Comparison of ENCODE assay signal across 11 cellular contexts in the genomic region with DNA sequence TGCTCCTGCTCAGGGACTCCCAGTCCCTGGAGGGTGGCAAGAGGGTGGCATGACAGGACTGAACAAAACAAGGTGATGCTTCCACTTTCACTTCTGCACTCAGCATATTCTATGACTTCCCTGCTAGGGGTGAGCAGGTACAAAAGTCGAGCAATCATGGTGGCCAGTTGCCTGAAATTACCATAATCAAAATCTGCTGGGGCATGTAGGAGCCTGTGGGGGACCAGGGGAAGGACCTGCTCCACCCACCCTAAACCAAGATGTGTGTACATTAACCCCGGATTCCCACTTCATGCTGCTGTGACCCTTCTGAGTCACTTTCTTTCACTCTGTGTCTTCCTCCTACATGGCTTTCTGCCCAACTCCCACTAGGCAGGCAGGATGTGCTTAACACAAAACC.
A peak's percentile ranks its signal among the peaks of the same experiment; 100 is the strongest.
DNase-seq lines count a peak whose midpoint lies in the region; ATAC-seq and FAIRE-seq lines count a peak whose summit lies in the region.
"Had no signal": no experiment of that assay in that cellular context is flagged by ENCODE, and none has a peak within 500 bp of the region (broad histone marks: within the 10 kb centered on the region; RNA-seq: fewer than 3 reads in every experiment).

No MANE protein-coding gene starts in this region.

- H3K4me3 Mint-ChIP-seq in activated naive CD4-positive, alpha-beta T cell treated with anti-CD3 and anti-CD28 coated beads, Interleukin-2, amount 10 ng/mL, durations not matched to agents 7 days and 5 days: no peak overlapping the region

- no peak overlapping the region for H3K4me3 ChIP-seq in small intestine (ENCODE audit: low read depth in 1 of 2, low read length in 2 of 2)
- H3K4me3 ChIP-seq: psoas muscle had no signal

- no peaks in the 10 kb centered on the region for H3K36me3 ChIP-seq in small intestine (ENCODE audit: control insufficient read depth in 2 of 2, insufficient read depth in 2 of 2, low read length in 2 of 2)

- ATAC-seq in HG03135 (IDR thresholded peaks at IDR 0.05; ENCODE audit: unreplicated experiment): peak; percentile 83
- ATAC-seq: psoas muscle had no signal

- H3K27me3 ChIP-seq in small intestine (ENCODE audit: control insufficient read depth in 2 of 2, insufficient read depth in 2 of 2, low read length in 2 of 2): no peaks in the 10 kb centered on the region

- no peaks in the 10 kb centered on the region for H3K4me1 ChIP-seq in small intestine (ENCODE audit: control insufficient read depth in 2 of 2, insufficient read depth in 1 of 2, low read depth in 1 of 2, low read length in 1 of 2)
- H3K4me1 ChIP-seq: psoas muscle had no signal

- peaks cover 8% of the 10 kb centered on the region for H3K27me3 Mint-ChIP-seq in activated naive CD4-positive, alpha-beta T cell treated with anti-CD3 and anti-CD28 coated beads, Interleukin-2, amount 10 ng/mL, durations not matched to agents 7 days and 5 days

- peak overlapping the region; percentile 46 for H3K27ac Mint-ChIP-seq in activated naive CD4-positive, alpha-beta T cell treated with anti-CD3 and anti-CD28 coated beads, Interleukin-2, amount 10 ng/mL, durations not matched to agents 7 days and 5 days

- H3K9me3 ChIP-seq in small intestine (ENCODE audit: control insufficient read depth, low read depth): no peaks in the 10 kb centered on the region
- H3K9me3 ChIP-seq: psoas muscle had no signal

- WGBS in small intestine, 3 donors: 24 to 57% (median 33%) methylated on average over 2 of the region's 2 CpGs

- no peaks in the 10 kb centered on the region for H3K9me3 Mint-ChIP-seq in activated naive CD4-positive, alpha-beta T cell treated with anti-CD3 and anti-CD28 coated beads, Interleukin-2, amount 10 ng/mL, durations not matched to agents 7 days and 5 days

- peak; percentile 15 for DNase-seq in stimulated activated naive CD4-positive, alpha-beta T cell treated with Interleukin-2 at 50 U/mL for 16 hours (lab: John Stamatoyannopoulos, UW)
- DNase-seq in stimulated activated naive CD4-positive, alpha-beta T cell (lab: John Stamatoyannopoulos, UW): no peak
- DNase-seq in activated naive CD4-positive, alpha-beta T cell treated with anti-CD3 and anti-CD28 coated beads, Interleukin-2, amount 10 ng/mL, durations not matched to agents 7 days and 5 days: peak; percentile 28
- DNase-seq in D341Med (ENCODE audit: low spot score) (no peak), NCI-H524 (lab: John Stamatoyannopoulos, UW) (no peak), small intestine (no peak), NCI-H82 treated with DMSO at 0.1 percent for 48 hours (lab: John Stamatoyannopoulos, UW; ENCODE audit: unreplicated experiment) (no peak)
- DNase-seq: AML-193; effector CD4-positive, alpha-beta T cell; psoas muscle had no signal

- H3K4me1 Mint-ChIP-seq in activated naive CD4-positive, alpha-beta T cell treated with anti-CD3 and anti-CD28 coated beads, Interleukin-2, amount 10 ng/mL, durations not matched to agents 7 days and 5 days: no peaks in the 10 kb centered on the region

- FAIRE-seq in small intestine (lab: Jason Lieb, UNC): no peak

- H3K36me3 Mint-ChIP-seq in activated naive CD4-positive, alpha-beta T cell treated with anti-CD3 and anti-CD28 coated beads, Interleukin-2, amount 10 ng/mL, durations not matched to agents 7 days and 5 days: no peaks in the 10 kb centered on the region

- no peak overlapping the region for H3K27ac ChIP-seq in small intestine (ENCODE audit: low read depth in 1 of 2, low read length in 1 of 2)
- H3K27ac ChIP-seq: psoas muscle had no signal

- CTCF ChIA-PET in activated naive CD4-positive, alpha-beta T cell treated with anti-CD3 and anti-CD28 coated beads, Interleukin-2, amount 10 ng/mL, durations not matched to agents 7 days and 5 days (lab: Charles Lee): no interaction called here

Comparison
In these comparisons a context has a peak if more than half of its experiments do, and no peak if none do; other contexts are left out.
1. DNase-seq: peak in stimulated activated naive CD4-positive, alpha-beta T cell treated with Interleukin-2 at 50 U/mL for 16 hours (single experiment) and activated naive CD4-positive, alpha-beta T cell treated with anti-CD3 and anti-CD28 coated beads, Interleukin-2, amount 10 ng/mL, durations not matched to agents 7 days and 5 days (single experiment); none in stimulated activated naive CD4-positive, alpha-beta T cell (0 of 6), D341Med (single experiment), NCI-H524 (0 of 2), small intestine (single experiment) and NCI-H82 treated with DMSO at 0.1 percent for 48 hours (single experiment).